12 cellular contexts compared by ENCODE assay signal in genomic region chr1:223776826-223777454, GRCh38.
DNase-seq lines count a peak whose midpoint lies in the region; ATAC-seq and TF ChIP-seq lines count a peak whose summit lies in the region.
"Had no signal": no experiment of that assay in that cellular context is flagged by ENCODE, and none has a peak within 500 bp of the region (broad histone marks: within the 10 kb centered on the region; RNA-seq: fewer than 3 reads in every experiment).

No MANE protein-coding gene starts in this region.

- CTCF ChIA-PET in Caco-2 (lab: Charles Lee) (interaction anchor here (0.9 to 1.9 kb wide), 5 partner anchors 38 to 274 kb away, joined by 3 to 7 read pairs (median 4); partner anchors contain the start of gene CAPN2), PC-3 (lab: Charles Lee) (no interaction called here)

- H2AFZ ChIP-seq in PC-3 (ENCODE audit: low read length) = no peak overlapping the region
- H2AFZ ChIP-seq in osteoblast (ENCODE audit: low read length) = no peak overlapping the region

- H3K4me2 ChIP-seq in PC-3 (ENCODE audit: low read length) (no peak overlapping the region), osteoblast (ENCODE audit: insufficient read depth, low read length) (no peak overlapping the region)

- DNase-seq in Caco-2 = no peak
- DNase-seq in PC-3 = no peak
- peak; percentile 9 for DNase-seq in colonic mucosa
- no peak for DNase-seq in osteoblast (ENCODE audit: insufficient read length, low spot score, missing footprints)
- no peak for DNase-seq in NCI-H2029 treated with DMSO at 0.1 percent for 48 hours (lab: John Stamatoyannopoulos, UW)
- DNase-seq in NCI-H2196 treated with DMSO at 0.1 percent for 48 hours (lab: John Stamatoyannopoulos, UW; ENCODE audit: unreplicated experiment) = no peak
- DNase-seq: activated CD4-positive, alpha-beta T cell treated with anti-CD3 and anti-CD28 coated beads, Interleukin-2, amount 50 U/mL, for 1 hour; KBM-7; mesendoderm; NCI-H82; retina had no signal

- H3K36me3 ChIP-seq in Caco-2 (ENCODE audit: control insufficient read depth, insufficient read depth, low read length) = peaks cover 11% of the 10 kb centered on the region
- peaks cover 55% of the 10 kb centered on the region for H3K36me3 ChIP-seq in PC-3 (ENCODE audit: low read depth, low read length)
- peaks cover 18% of the 10 kb centered on the region for H3K36me3 ChIP-seq in colonic mucosa
- peaks cover 66% of the 10 kb centered on the region for H3K36me3 ChIP-seq in osteoblast (ENCODE audit: insufficient read depth, low read length)

- no peaks in the 10 kb centered on the region for H3K9me3 Mint-ChIP-seq in Caco-2 (ENCODE audit: unreplicated experiment)

- H3K9me2 ChIP-seq in PC-3 (replicated peaks; ENCODE audit: low read length) = no peaks in the 10 kb centered on the region

- peak overlapping the region; percentile 49 for H3K4me3 Mint-ChIP-seq in Caco-2 (ENCODE audit: unreplicated experiment)

- no peak for ATAC-seq in PC-3
- ATAC-seq in HG03565 (IDR thresholded peaks at IDR 0.05; ENCODE audit: unreplicated experiment) = no peak

- peak overlapping the region; percentile 89 for H3K27ac Mint-ChIP-seq in Caco-2 (ENCODE audit: unreplicated experiment)

- H3K9me3 ChIP-seq in Caco-2 = no peaks in the 10 kb centered on the region
- H3K9me3 ChIP-seq in PC-3 (ENCODE audit: low read length) = no peaks in the 10 kb centered on the region
- no peaks in the 10 kb centered on the region for H3K9me3 ChIP-seq in colonic mucosa
- H3K9me3 ChIP-seq in osteoblast (ENCODE audit: low read depth, low read length) = no peaks in the 10 kb centered on the region

- 0 out of 2 replicates have a peak, but pooled peaks cover 5% of the 10 kb centered on the region for H4K20me1 ChIP-seq in PC-3 (ENCODE audit: low read length)
- peaks cover 4% of the 10 kb centered on the region for H4K20me1 ChIP-seq in osteoblast (ENCODE audit: insufficient read depth, low read length)

- no TSS peak for BruUV-seq in Caco-2 (replicated peaks; lab: Mats Ljungman, UMichigan)
- no TSS peak for BruUV-seq in PC-3 (replicated peaks; lab: Mats Ljungman, UMichigan)

- intact Hi-C loops in Caco-2 (cut with micrococcal nuclease; ENCODE audit: unreplicated experiment) (no loop called here), PC-3 (cut with micrococcal nuclease) (loop anchor here (10.0 kb wide), 1 partner anchor 68 kb away; the partner anchor contains the start of gene TP53BP2), colonic mucosa (cut with DNase I) (no loop called here)

- H3K27me3 ChIP-seq in Caco-2 (replicated peaks; ENCODE audit: control insufficient read depth, insufficient read depth, low read length) (no peaks in the 10 kb centered on the region), PC-3 (ENCODE audit: low read length) (no peaks in the 10 kb centered on the region), colonic mucosa (no peaks in the 10 kb centered on the region), osteoblast (ENCODE audit: insufficient read depth, low read length) (no peaks in the 10 kb centered on the region)

- peak overlapping the region; percentile 84 for H3K27ac ChIP-seq in PC-3 (ENCODE audit: low read length)
- no peak overlapping the region for H3K27ac ChIP-seq in colonic mucosa
- peak overlapping the region; percentile 48 for H3K27ac ChIP-seq in osteoblast (ENCODE audit: low read depth, low read length)

- no peak overlapping the region for H3K4me3 ChIP-seq in Caco-2 (ENCODE audit: low read depth, low read length)
- no peak overlapping the region for H3K4me3 ChIP-seq in PC-3 (ENCODE audit: low read length)
- H3K4me3 ChIP-seq in colonic mucosa = no peak overlapping the region
- no peak overlapping the region for H3K4me3 ChIP-seq in osteoblast (ENCODE audit: insufficient read depth, low read length)

- peaks cover 86% of the 10 kb centered on the region for H3K36me3 Mint-ChIP-seq in Caco-2 (ENCODE audit: insufficient read depth, unreplicated experiment)

- TF ChIP-seq CTCF in Caco-2 (IDR thresholded peaks at IDR 0.05; ENCODE audit: insufficient read depth in 1 of 2, low read depth in 1 of 2, low read length in 1 of 2, severe bottlenecking in 1 of 2, unreplicated experiment in 1 of 2) (no peak), PC-3 (conservative IDR thresholded peaks at IDR 0.05; ENCODE audit: low read depth, low read length) (no peak), colonic mucosa (IDR thresholded peaks at IDR 0.05) (no peak), osteoblast (IDR thresholded peaks at IDR 0.05; ENCODE audit: extremely low read depth, low read depth, low read length) (no peak)

- H3F3A ChIP-seq in PC-3 (ENCODE audit: low read length, unreplicated experiment) = peaks cover 19% of the 10 kb centered on the region

- POLR2A ChIA-PET in Caco-2 (lab: Charles Lee) = interaction anchor here (0.6 to 1.1 kb wide), 4 partner anchors 12 to 461 kb away, joined by 3 to 5 read pairs (median 3); no protein-coding TSS in a partner anchor
- POLR2A ChIA-PET in PC-3 (lab: Charles Lee; ENCODE audit: unreplicated experiment) = no interaction called here

- H3K27me3 Mint-ChIP-seq in Caco-2 (ENCODE audit: insufficient read depth, unreplicated experiment) = no peaks in the 10 kb centered on the region

- no peak overlapping the region; the same call in 1 of the 2 replicates for H3K9ac ChIP-seq in PC-3 (ENCODE audit: low read length)
- no peak overlapping the region for H3K9ac ChIP-seq in colonic mucosa (ENCODE audit: low read depth in 2 of 2, low read length in 2 of 2)

- peaks cover 36% of the 10 kb centered on the region for H3K4me1 Mint-ChIP-seq in Caco-2 (ENCODE audit: low read depth, unreplicated experiment)

- 0 out of 2 replicates have a peak, but pooled peaks cover 6% of the 10 kb centered on the region for H3K79me2 ChIP-seq in PC-3 (ENCODE audit: low read length)
- H3K79me2 ChIP-seq in osteoblast (ENCODE audit: insufficient read depth, low read length) = no peaks in the 10 kb centered on the region

- peaks cover 45% of the 10 kb centered on the region for H3K4me1 ChIP-seq in Caco-2
- H3K4me1 ChIP-seq in PC-3 (ENCODE audit: insufficient read depth, low read length) = peaks cover 40% of the 10 kb centered on the region
- no peaks in the 10 kb centered on the region for H3K4me1 ChIP-seq in colonic mucosa
- peaks cover 33% of the 10 kb centered on the region for H3K4me1 ChIP-seq in osteoblast (ENCODE audit: insufficient read depth, low read length)
